ENCODE assay signal across 33 cellular contexts in genomic region chr2:223386984-223387383, GRCh38.
"Had no signal": no experiment of that assay in that cellular context is flagged by ENCODE, and none has a peak within 500 bp of the region (broad histone marks: within the 10 kb centered on the region; RNA-seq: fewer than 3 reads in every experiment).

No MANE protein-coding gene starts in this region.

- FAIRE-seq: astrocyte, bronchial epithelial cell had no signal

- H3K9me3 ChIP-seq: adrenal gland, ascending aorta, body of pancreas, breast epithelium had no signal

- H3K4me3 ChIP-seq: adrenal gland, ascending aorta, body of pancreas, breast epithelium, cardiac muscle cell had no signal

- H3K27me3 ChIP-seq: adrenal gland, ascending aorta, body of pancreas, brain microvascular endothelial cell, breast epithelium, cardiac muscle cell had no signal

- ATAC-seq: activated naive CD4-positive, alpha-beta T cell treated with anti-CD3 and anti-CD28 coated beads, Interleukin-2, amount 50 U/mL, for 72 hours; activated naive CD8-positive, alpha-beta T cell treated with anti-CD3 and anti-CD28 coated beads, Interleukin-2, amount 50 U/mL, for 24 hours; activated T-cell treated with anti-CD3 and anti-CD28 coated beads, Interleukin-2, amount 50 U/mL, for 4 hours; activated T-cell treated with anti-CD3 and anti-CD28 coated beads, Interleukin-2, amount 50 U/mL, for 72 hours; activated T-helper 17 cell treated with anti-CD3 and anti-CD28 coated beads, Interleukin-2, amount 50 U/mL, for 72 hours; body of pancreas had no signal

- H3K4me1 ChIP-seq: adrenal gland, ascending aorta, body of pancreas, breast epithelium had no signal

- H3K27ac ChIP-seq: adrenal gland, ascending aorta, body of pancreas, brain microvascular endothelial cell, breast epithelium, cardiac muscle cell had no signal

- DNase-seq: activated effector memory CD4-positive, alpha-beta T cell treated with anti-CD3 and anti-CD28 coated beads, Interleukin-2, amount 50 U/mL, for 16 hours; activated effector memory CD4-positive, alpha-beta T cell treated with Interleukin-2 at 50 U/mL for 16 hours; activated gamma-delta T cell; activated gamma-delta T cell treated with Interleukin-2 at 50 U/mL for 16 hours; activated naive CD4-positive, alpha-beta T cell; activated naive CD4-positive, alpha-beta T cell treated with anti-CD3 and anti-CD28 coated beads for 36 hours; activated naive CD4-positive, alpha-beta T cell treated with anti-CD3 and anti-CD28 coated beads, Interleukin-2, amount 10 ng/mL, durations not matched to agents 7 days and 5 days; activated naive CD4-positive, alpha-beta T cell treated with anti-CD3 and anti-CD28 coated beads, Interleukin-2, amount 50 U/mL, for 16 hours; activated naive CD4-positive, alpha-beta T cell treated with Interleukin-2 at 50 U/mL for 16 hours; activated naive CD8-positive, alpha-beta T cell treated with anti-CD3 and anti-CD28 coated beads for 36 hours; activated naive CD8-positive, alpha-beta T cell treated with anti-CD3 and anti-CD28 coated beads, Interleukin-2, amount 10 ng/mL, durations not matched to agents 7 days and 5 days; activated naive CD8-positive, alpha-beta T cell treated with anti-CD3 and anti-CD28 coated beads, Interleukin-2, amount 50 U/mL, for 24 hours; activated T-cell treated with anti-CD3 and anti-CD28 coated beads, Interleukin-2, amount 50 U/mL, for 24 hours; activated T-cell treated with anti-CD3 and anti-CD28 coated beads, Interleukin-2, amount 50 U/mL, for 4 hours; activated T-cell treated with anti-CD3 and anti-CD28 coated beads, Interleukin-2, amount 50 U/mL, for 48 hours; activated T-cell treated with anti-CD3 and anti-CD28 coated beads, Interleukin-2, amount 50 U/mL, for 72 hours; adrenal gland; amniotic stem cell; amygdala; anterior cingulate cortex; aorta; body of pancreas; brain microvascular endothelial cell; caudate nucleus; central memory CD4-positive, alpha-beta T cell; cerebellar nuclear complex had no signal

- H3K36me3 ChIP-seq: adrenal gland, ascending aorta, brain microvascular endothelial cell, breast epithelium, cardiac muscle cell had no signal
